Comparison of ENCODE assay signal across 1 cellular context in genomic region chr6:166780284-166780683, GRCh38.
TF ChIP-seq lines count a peak whose summit lies in the region.

No MANE protein-coding gene starts in this region.

TF ChIP-seq in H1, 55 proteins besides CTCF, POLR2A, EP300 and RAD21 (continued from another document):
- TF ChIP-seq NANOG (IDR thresholded peaks at IDR 0.05; ENCODE audit: insufficient read depth, low read depth, low read length, poor library complexity, severe bottlenecking) (no peak), ZNF274 (IDR thresholded peaks at IDR 0.05; ENCODE audit: borderline replicate concordance, extremely low read depth, low read length) (no peak), SUZ12 (IDR thresholded peaks at IDR 0.05; ENCODE audit: low read length) (no peak), E2F6 (IDR thresholded peaks at IDR 0.05) (no peak), TCF12 (IDR thresholded peaks at IDR 0.05; ENCODE audit: low read depth, low read length) (no peak), TAF1 (IDR thresholded peaks at IDR 0.05; ENCODE audit: low read depth, low read length) (no peak), SIRT6 (IDR thresholded peaks at IDR 0.05; ENCODE audit: low read length) (no peak), HDAC2 (IDR thresholded peaks at IDR 0.05; ENCODE audit: borderline replicate concordance in 1 of 2, low read depth in 2 of 2, low read length in 2 of 2) (no peak), YY1 (IDR thresholded peaks at IDR 0.05; ENCODE audit: low read depth, low read length) (no peak), SP4 (IDR thresholded peaks at IDR 0.05; ENCODE audit: low read length) (no peak)
